In genomic region chr7:71491331-71491730, GRCh38 we compare ENCODE assay signal across 25 cellular contexts.
A peak's percentile ranks its signal among the peaks of the same experiment; 100 is the strongest.
DNase-seq lines count a peak whose midpoint lies in the region; ATAC-seq, FAIRE-seq and TF ChIP-seq lines count a peak whose summit lies in the region.
"Had no signal": no experiment of that assay in that cellular context is flagged by ENCODE, and none has a peak within 500 bp of the region (broad histone marks: within the 10 kb centered on the region; RNA-seq: fewer than 3 reads in every experiment).

No MANE protein-coding gene starts in this region.

- H3K4me3 ChIP-seq in H1 (ENCODE audit: extremely low read depth in 1 of 4, insufficient read depth in 2 of 4, low read depth in 3 of 4, low read length in 4 of 4): no peak overlapping the region
- no peak overlapping the region for H3K4me3 ChIP-seq in muscle layer of colon (ENCODE audit: low read depth in 1 of 2, low read length in 2 of 2)
- no peak overlapping the region for H3K4me3 ChIP-seq in skeletal muscle cell (ENCODE audit: low read depth, low read length)
- H3K4me3 ChIP-seq: HAP-1, MG63, PC-9, SJSA1 had no signal

- H3K9me3 ChIP-seq in H9 (ENCODE audit: control insufficient read depth, low read depth, low read length) (no peaks in the 10 kb centered on the region), H1 (ENCODE audit: insufficient read depth in 2 of 2, low read depth in 1 of 2, low read length in 1 of 2) (no peaks in the 10 kb centered on the region), muscle layer of colon (ENCODE audit: low read length) (no peaks in the 10 kb centered on the region)
- H3K9me3 ChIP-seq: HAP-1, MG63 had no signal

- H3K23ac ChIP-seq in H9 (ENCODE audit: insufficient read length, low read depth, low read length) (no peak overlapping the region), H1 (ENCODE audit: insufficient read length) (no peak overlapping the region)

- no peak overlapping the region for H3K9ac ChIP-seq in H9 (ENCODE audit: extremely low read depth, insufficient read length, low read length)
- no peak overlapping the region for H3K9ac ChIP-seq in H1 (replicated peaks in 1 of 4; ENCODE audit: extremely low read depth in 1 of 4, low read depth in 3 of 4, low read length in 3 of 4)
- H3K9ac ChIP-seq in muscle layer of colon (ENCODE audit: low read length): no peak overlapping the region

- TF ChIP-seq EP300 in H1 (IDR thresholded peaks at IDR 0.05; ENCODE audit: borderline replicate concordance in 1 of 2, low read depth in 2 of 2, low read length in 2 of 2): no peak

- no peak overlapping the region for H3K27ac ChIP-seq in H9 (ENCODE audit: insufficient read length, low read depth, low read length)
- no peak overlapping the region; the same call in 1 of the 2 replicates for H3K27ac ChIP-seq in H1 (ENCODE audit: low read depth, low read length)
- peak overlapping the region; percentile 32 for H3K27ac ChIP-seq in muscle layer of colon (ENCODE audit: low read depth, low read length)
- H3K27ac ChIP-seq: PC-9, SJSA1 had no signal

- H2BK120ac ChIP-seq in H9 (ENCODE audit: low read depth, low read length, poor library complexity, severe bottlenecking): no peak overlapping the region
- H2BK120ac ChIP-seq in H1 (replicated peaks; ENCODE audit: low read depth, low read length): no peak overlapping the region

- no peak overlapping the region for H3K4ac ChIP-seq in H9 (ENCODE audit: low read depth, low read length)
- H3K4ac ChIP-seq in H1 (replicated peaks; ENCODE audit: insufficient read length, low read depth, low read length): no peak overlapping the region

- H4K20me1 ChIP-seq in H9 (ENCODE audit: control insufficient read depth, insufficient read depth, insufficient read length) (no peaks in the 10 kb centered on the region), H1 (replicated peaks in 1 of 2; ENCODE audit: control insufficient read depth in 1 of 2, insufficient read depth in 2 of 2, low read length in 2 of 2) (no peaks in the 10 kb centered on the region)

- TF ChIP-seq CTCF in H9 (conservative IDR thresholded peaks at IDR 0.05) (no peak), H1 (IDR thresholded peaks at IDR 0.05; ENCODE audit: control extremely low read depth in 1 of 3, insufficient read depth in 1 of 3, low read depth in 1 of 3, low read length in 3 of 3) (no peak)

- H3K4me3 Mint-ChIP-seq in H9: no peak overlapping the region
- no peak overlapping the region for H3K4me3 Mint-ChIP-seq in activated T-cell treated with anti-CD3 and anti-CD28 coated beads, Interleukin-2, amount 50 U/mL, for 24 hours
- H3K4me3 Mint-ChIP-seq: HFFc6 had no signal

- POLR2A ChIA-PET in H1 (lab: Charles Lee; ENCODE audit: partially characterized antibody): interaction anchor here (0.9 kb wide), 2 partner anchors 13 to 18 kb away, joined by 3 read pairs; no protein-coding TSS in a partner anchor

- CTCF ChIA-PET in H1 (lab: Charles Lee; ENCODE audit: partially characterized antibody): interaction anchor here (1.2 kb wide), 1 partner anchor 13 kb away, joined by 6 read pairs; no protein-coding TSS in a partner anchor

- no peak overlapping the region for H2BK5ac ChIP-seq in H9 (ENCODE audit: insufficient read length, low read length)
- no peak overlapping the region for H2BK5ac ChIP-seq in H1 (ENCODE audit: low read depth, low read length)

- peaks cover 12 to 51% (median 20%) of the 10 kb centered on the region in 3 experiments; a peak in 6 of 7 replicates for H3K36me3 Mint-ChIP-seq in H9 (ENCODE audit: insufficient read depth in 1 of 3, low read depth in 3 of 3)
- H3K36me3 Mint-ChIP-seq in activated T-cell treated with anti-CD3 and anti-CD28 coated beads, Interleukin-2, amount 50 U/mL, for 24 hours (ENCODE audit: low read depth): no peaks in the 10 kb centered on the region

- H2BK12ac ChIP-seq in H9 (ENCODE audit: insufficient read length, low read depth, low read length) (no peak overlapping the region), H1 (ENCODE audit: low read depth, low read length) (no peak overlapping the region)

- peaks cover 0 to 6% (median 2%) of the 10 kb centered on the region in 4 experiments; a peak in 2 of 8 replicates for H3K36me3 ChIP-seq in H1 (ENCODE audit: control insufficient read depth in 2 of 4, insufficient read depth in 4 of 4, low read length in 3 of 4)
- H3K36me3 ChIP-seq in muscle layer of colon (ENCODE audit: insufficient read depth, low read length): no peaks in the 10 kb centered on the region
- H3K36me3 ChIP-seq: HAP-1, MG63, SJSA1 had no signal

- no peak overlapping the region for H3K18ac ChIP-seq in H9 (ENCODE audit: insufficient read length, low read depth, low read length)
- no peak overlapping the region for H3K18ac ChIP-seq in H1 (ENCODE audit: extremely low read depth, low read length)

- no peak overlapping the region for H4K8ac ChIP-seq in H9 (replicated peaks; ENCODE audit: insufficient read length, low read depth, low read length)
- no peak overlapping the region for H4K8ac ChIP-seq in H1 (ENCODE audit: extremely low read depth, insufficient read depth, low read length)

- H2BK20ac ChIP-seq in H9 (ENCODE audit: low read depth, low read length, poor library complexity, severe bottlenecking) (no peak overlapping the region), H1 (ENCODE audit: low read length) (peak overlapping the region; percentile 62; the same call in 1 of the 2 replicates)

- no peak overlapping the region for H3T11ph ChIP-seq in H9 (ENCODE audit: low read length)

- H4K91ac ChIP-seq in H9 (ENCODE audit: insufficient read length, low read depth, low read length): no peak overlapping the region
- H4K91ac ChIP-seq in H1 (replicated peaks; ENCODE audit: insufficient read length, low read length): no peak overlapping the region

- WGBS in H9 (ENCODE audit: extremely low coverage, insufficient read length, low lambda C conversion rate): no CpG with 5 or more reads among the region's 6 CpGs
- 96% methylated on average over 6 of the region's 6 CpGs; no CpG with 5 or more reads in 1 of the 2 experiments for WGBS in H1 (ENCODE audit: extremely low coverage in 1 of 2, insufficient coverage in 1 of 2, insufficient read length in 1 of 2, insufficient replicate concordance in 2 of 2, low coverage in 1 of 2, low lambda C conversion rate in 2 of 2, missing lambda C conversion rate in 1 of 2), 2 experiments

- ATAC-seq in HG03025 (IDR thresholded peaks at IDR 0.05; ENCODE audit: low FRiP score, unreplicated experiment): no peak
- ATAC-seq: Right ventricle myocardium inferior had no signal

- H3K79me2 ChIP-seq in H9 (ENCODE audit: insufficient read depth, low read length) (no peaks in the 10 kb centered on the region), H1 (ENCODE audit: control insufficient read depth in 1 of 2, insufficient read depth in 2 of 2, low read length in 2 of 2) (no peaks in the 10 kb centered on the region)

- peak overlapping the region in 2 of 3 experiments; percentile 4 to 90; a peak in 1 of 7 replicates for H3K27ac Mint-ChIP-seq in H9
- no peak overlapping the region for H3K27ac Mint-ChIP-seq in activated T-cell treated with anti-CD3 and anti-CD28 coated beads, Interleukin-2, amount 50 U/mL, for 24 hours
- H3K27ac Mint-ChIP-seq: HFFc6 had no signal

- H3K4me1 Mint-ChIP-seq in H9: peaks cover 13 to 14% of the 10 kb centered on the region in 2 experiments
- no peaks in the 10 kb centered on the region for H3K4me1 Mint-ChIP-seq in activated T-cell treated with anti-CD3 and anti-CD28 coated beads, Interleukin-2, amount 50 U/mL, for 24 hours (ENCODE audit: low read depth)

- no peaks in the 10 kb centered on the region for H3K79me1 ChIP-seq in H9 (ENCODE audit: insufficient read depth, low read depth, low read length, poor library complexity, severe bottlenecking)
- no peaks in the 10 kb centered on the region for H3K79me1 ChIP-seq in H1 (ENCODE audit: low read depth, low read length)

- H2AFZ ChIP-seq in H9 (ENCODE audit: low read length) (no peak overlapping the region), H1 (ENCODE audit: low read length) (no peak overlapping the region)
- H2AFZ ChIP-seq: PC-9 had no signal

- no peak for FAIRE-seq in H1 (lab: Jason Lieb, UNC)
- FAIRE-seq: GM18507, HTR-8/SVneo had no signal

- H3K14ac ChIP-seq in H9 (ENCODE audit: insufficient read depth, low read length): no peak overlapping the region
- no peak overlapping the region for H3K14ac ChIP-seq in H1 (ENCODE audit: insufficient read length)

- no peak overlapping the region for H2AK5ac ChIP-seq in H9 (ENCODE audit: insufficient read length, low read length)
- no peak overlapping the region for H2AK5ac ChIP-seq in H1 (ENCODE audit: low read depth, low read length)

- DNase-seq in H9 (no peak), H1 (ENCODE audit: low read depth in 1 of 2, low spot score in 2 of 2) (no peak), skeletal muscle cell (ENCODE audit: low read depth) (peak; percentile 41), kidney glomerular epithelial cell (lab: John Stamatoyannopoulos, UW) (no peak), DMS 273 (lab: John Stamatoyannopoulos, UW; ENCODE audit: unreplicated experiment) (no peak)
- no peak for DNase-seq in activated T-cell treated with anti-CD3 and anti-CD28 coated beads, Interleukin-2, amount 50 U/mL, for 24 hours
- DNase-seq: Calu3, HFFc6, KG1, MG63, NCI-H1105 treated with DMSO at 0.1 percent for 48 hours, NCI-H146, NCI-H1930, NCI-H2107, NCI-H446, NCI-H524 treated with DMSO at 0.1 percent for 48 hours, NCI-H774, PC-9 had no signal

- TF ChIP-seq RAD21 in H1 (IDR thresholded peaks at IDR 0.05 in 1 of 2, conservative IDR thresholded peaks at IDR 0.05 in 1 of 2; ENCODE audit: low read depth in 2 of 2, low read length in 2 of 2): no peak

- no peak for TF ChIP-seq POLR2A in H1 (IDR thresholded peaks at IDR 0.05; ENCODE audit: control extremely low read depth in 1 of 2, low read depth in 2 of 2, low read length in 2 of 2)

- H3K4me1 ChIP-seq in H9 (ENCODE audit: insufficient read depth, low read length) (no peaks in the 10 kb centered on the region; the same call in 1 of the 2 replicates), H1 (replicated peaks in 1 of 4; ENCODE audit: control insufficient read depth in 3 of 4, insufficient read depth in 4 of 4, low read length in 3 of 4) (no peaks in the 10 kb centered on the region), muscle layer of colon (ENCODE audit: insufficient read depth, low read length) (no peaks in the 10 kb centered on the region)
- H3K4me1 ChIP-seq: HAP-1, SJSA1 had no signal

- H4K5ac ChIP-seq in H9 (ENCODE audit: insufficient read length, low read depth, low read length) (no peak overlapping the region), H1 (ENCODE audit: insufficient read length, low read depth, low read length) (no peak overlapping the region)

- H3K56ac ChIP-seq in H9 (ENCODE audit: insufficient read length, low read depth, low read length) (no peak overlapping the region), H1 (replicated peaks; ENCODE audit: insufficient read length, low read depth, low read length) (no peak overlapping the region)

- no peaks in the 10 kb centered on the region for H3K27me3 Mint-ChIP-seq in H9 (ENCODE audit: low read depth)
- no peaks in the 10 kb centered on the region for H3K27me3 Mint-ChIP-seq in activated T-cell treated with anti-CD3 and anti-CD28 coated beads, Interleukin-2, amount 50 U/mL, for 24 hours

- H3K23me2 ChIP-seq in H9 (ENCODE audit: insufficient read length, low read depth, low read length, poor library complexity, severe bottlenecking) (no peaks in the 10 kb centered on the region), H1 (ENCODE audit: low read depth, low read length) (no peaks in the 10 kb centered on the region)

- H3K9me3 Mint-ChIP-seq in H9: no peaks in the 10 kb centered on the region
- H3K9me3 Mint-ChIP-seq in activated T-cell treated with anti-CD3 and anti-CD28 coated beads, Interleukin-2, amount 50 U/mL, for 24 hours: peaks cover 5% of the 10 kb centered on the region

- H3K4me2 ChIP-seq in H9 (ENCODE audit: insufficient read depth, insufficient read length, low read length): no peak overlapping the region
- no peak overlapping the region for H3K4me2 ChIP-seq in H1 (ENCODE audit: insufficient read depth in 1 of 2, low read depth in 2 of 2, low read length in 2 of 2)
- H3K4me2 ChIP-seq: PC-9 had no signal

- no peaks in the 10 kb centered on the region for H3K27me3 ChIP-seq in H9 (ENCODE audit: insufficient read depth, low read length)
- H3K27me3 ChIP-seq in H1 (replicated peaks in 1 of 4; ENCODE audit: control insufficient read depth in 3 of 4, extremely low read depth in 1 of 4, insufficient read depth in 3 of 4, low read length in 3 of 4): no peaks in the 10 kb centered on the region
- H3K27me3 ChIP-seq in muscle layer of colon (ENCODE audit: control insufficient read depth in 1 of 2, insufficient read depth in 2 of 2, low read length in 2 of 2): no peaks in the 10 kb centered on the region
- H3K27me3 ChIP-seq: MG63, SJSA1 had no signal

- H2BK15ac ChIP-seq in H9 (ENCODE audit: low read depth, low read length): no peak overlapping the region
- peak overlapping the region; percentile 21; the same call in 1 of the 2 replicates for H2BK15ac ChIP-seq in H1 (ENCODE audit: low read length)
